ENCODE assay signal across 18 cellular contexts in genomic region chr11:11346249-11346648, GRCh38. TPM values are rescaled to one million over a fixed set of nuclear protein-coding genes. Genes with fewer than 3 reads are reported as not detected.
DNase-seq lines count a peak whose midpoint lies in the region; ATAC-seq and TF ChIP-seq lines count a peak whose summit lies in the region.
"Had no signal": no experiment of that assay in that cellular context is flagged by ENCODE, and none has a peak within 500 bp of the region (broad histone marks: within the 10 kb centered on the region; RNA-seq: fewer than 3 reads in every experiment).

No MANE protein-coding gene starts in this region.

- TF ChIP-seq POLR2A in adrenal gland (IDR thresholded peaks at IDR 0.05) (no peak), ovary (IDR thresholded peaks at IDR 0.05) (no peak)

- H3K9me3 ChIP-seq in adrenal gland (replicated peaks in 1 of 3) (no peaks in the 10 kb centered on the region), ovary (no peaks in the 10 kb centered on the region)
- H3K9me3 ChIP-seq: BLaER1 had no signal

- TF ChIP-seq CTCF in adrenal gland (IDR thresholded peaks at IDR 0.05), result no peak
- TF ChIP-seq CTCF in ovary (IDR thresholded peaks at IDR 0.05), result no peak

- H3K4me3 ChIP-seq in adrenal gland (no peak overlapping the region), ovary (no peak overlapping the region)
- H3K4me3 ChIP-seq: BLaER1 had no signal

- intact Hi-C loops in Right ventricle myocardium inferior (cut with DNase I) (no loop called here), adrenal gland (cut with DNase I) (no loop called here), ovary (cut with DNase I) (no loop called here)

- no peak for ATAC-seq in Right ventricle myocardium inferior
- ATAC-seq: HepG2 had no signal

- TF ChIP-seq EP300 in ovary (IDR thresholded peaks at IDR 0.05), result no peak

- no peaks in the 10 kb centered on the region for H3K36me3 ChIP-seq in adrenal gland (replicated peaks in 1 of 2)
- H3K36me3 ChIP-seq in ovary, result no peaks in the 10 kb centered on the region
- H3K36me3 ChIP-seq: BLaER1 had no signal

- 84 to 89% (median 87%) methylated on average over 4 of the region's 4 CpGs for WGBS in adrenal gland, 4 donors
- WGBS in ovary, 3 donors, result 92 to 97% (median 96%) methylated on average over 4 of the region's 4 CpGs

- DNase-seq in DMS53 (lab: John Stamatoyannopoulos, UW) (peak; percentile 43), DMS53 treated with DMSO at 0.1 percent for 48 hours (lab: John Stamatoyannopoulos, UW; ENCODE audit: unreplicated experiment) (no peak), NCI-H146 (lab: John Stamatoyannopoulos, UW) (peak; percentile 62), NCI-H2227 (lab: John Stamatoyannopoulos, UW; ENCODE audit: unreplicated experiment) (peak; percentile 88), left kidney (ENCODE audit: low read depth, low spot score) (peak; percentile 31), Right ventricle myocardium inferior (ENCODE audit: missing footprints) (no peak), adrenal gland (no peak), ovary (no peak)
- DNase-seq: CD8-positive, alpha-beta memory T cell; NCI-H1436; NCI-H345; NCI-H82; SIG-M5; T-helper 2 cell had no signal

- no peak overlapping the region for H3K27ac ChIP-seq in adrenal gland
- H3K27ac ChIP-seq in ovary, result no peak overlapping the region
- H3K27ac ChIP-seq: 22Rv1, BLaER1, KMS-11 had no signal

- H3K4me1 ChIP-seq in adrenal gland (replicated peaks in 1 of 2) (no peaks in the 10 kb centered on the region), ovary (ENCODE audit: insufficient read depth) (peaks cover 19% of the 10 kb centered on the region)
- H3K4me1 ChIP-seq: BLaER1 had no signal

- H3K27me3 ChIP-seq in adrenal gland (no peaks in the 10 kb centered on the region), ovary (no peaks in the 10 kb centered on the region)
- H3K27me3 ChIP-seq: BLaER1 had no signal

RNA-seq across cellular contexts. Expression of gene CSNK2A3, which starts 6.8 kb away (rescaled TPM):
- total RNA-seq in Right ventricle myocardium inferior (0.62 TPM), adrenal gland (1 to 10 TPM in 3 of 8 donors, under 1 TPM in 4, not detected in 1; 0.46 to 1.4 (median 0.54) TPM), ovary (1 to 10 TPM in 1 of 7 donors, under 1 TPM in 5, not detected in 1; 0.23 to 1.9 (median 0.48) TPM)
- polyA plus RNA-seq in adrenal gland (1 to 10 TPM in 1 of 3 donors, under 1 TPM in 2; 0.07 to 2.4 (median 0.40) TPM), ovary (1 to 10 TPM in 1 of 2 donors, under 1 TPM in 1; 0.22 to 2.4 TPM)

Comparison
In these comparisons a context has a peak if more than half of its experiments do, and no peak if none do; other contexts are left out.
1. DNase-seq: peak in DMS53 (single experiment), NCI-H146 (single experiment), NCI-H2227 (single experiment) and left kidney (single experiment); none in DMS53 treated with DMSO at 0.1 percent for 48 hours (single experiment), Right ventricle myocardium inferior (single experiment), adrenal gland (0 of 7) and ovary (0 of 5).